21 cellular contexts compared by ENCODE assay signal in genomic region chr7:69742237-69742636, GRCh38.
DNase-seq lines count a peak whose midpoint lies in the region; TF ChIP-seq lines count a peak whose summit lies in the region.
"Had no signal": no experiment of that assay in that cellular context is flagged by ENCODE, and none has a peak within 500 bp of the region (broad histone marks: within the 10 kb centered on the region; RNA-seq: fewer than 3 reads in every experiment).

No MANE protein-coding gene starts in this region.

- peak overlapping the region; percentile 37 for H3K4me3 Mint-ChIP-seq in Caco-2 (ENCODE audit: unreplicated experiment)
- peak overlapping the region; percentile 31 for H3K4me3 Mint-ChIP-seq in endodermal cell
- no peak overlapping the region for H3K4me3 Mint-ChIP-seq in progenitor cell of endocrine pancreas (ENCODE audit: low read depth)
- H3K4me3 Mint-ChIP-seq: B cell; CD4-positive, alpha-beta T cell; CD8-positive, alpha-beta T cell had no signal

- H3K9me3 ChIP-seq in Caco-2 (no peaks in the 10 kb centered on the region), endodermal cell (ENCODE audit: control insufficient read depth, low read length) (no peaks in the 10 kb centered on the region)
- H3K9me3 ChIP-seq: A549 had no signal

- CTCF ChIA-PET in Caco-2 (lab: Charles Lee), result no interaction called here

- H3K4me1 Mint-ChIP-seq in Caco-2 (ENCODE audit: low read depth, unreplicated experiment) (peaks cover 59% of the 10 kb centered on the region), endodermal cell (peaks cover 80% of the 10 kb centered on the region), progenitor cell of endocrine pancreas (ENCODE audit: low read depth) (peaks cover 36% of the 10 kb centered on the region)

- TF ChIP-seq CTCF in Caco-2 (IDR thresholded peaks at IDR 0.05; ENCODE audit: insufficient read depth in 1 of 2, low read depth in 1 of 2, low read length in 1 of 2, severe bottlenecking in 1 of 2, unreplicated experiment in 1 of 2) (no peak), endodermal cell (conservative IDR thresholded peaks at IDR 0.05) (no peak), progenitor cell of endocrine pancreas (IDR thresholded peaks at IDR 0.05; ENCODE audit: unreplicated experiment) (no peak)

- H3K36me3 Mint-ChIP-seq in Caco-2 (ENCODE audit: insufficient read depth, unreplicated experiment), result no peaks in the 10 kb centered on the region
- H3K36me3 Mint-ChIP-seq in endodermal cell (ENCODE audit: low read depth), result no peaks in the 10 kb centered on the region
- no peaks in the 10 kb centered on the region for H3K36me3 Mint-ChIP-seq in progenitor cell of endocrine pancreas (ENCODE audit: insufficient read depth)
- H3K36me3 Mint-ChIP-seq: CD8-positive, alpha-beta T cell had no signal

- H3K9me3 Mint-ChIP-seq in Caco-2 (ENCODE audit: unreplicated experiment), result no peaks in the 10 kb centered on the region
- no peaks in the 10 kb centered on the region for H3K9me3 Mint-ChIP-seq in endodermal cell
- H3K9me3 Mint-ChIP-seq in progenitor cell of endocrine pancreas (ENCODE audit: low read depth), result no peaks in the 10 kb centered on the region
- H3K9me3 Mint-ChIP-seq: CD4-positive, alpha-beta T cell; CD8-positive, alpha-beta T cell had no signal

- H3K4me1 ChIP-seq in Caco-2 (peaks cover 49% of the 10 kb centered on the region), endodermal cell (ENCODE audit: control insufficient read depth, insufficient read depth, low read length) (peaks cover 38% of the 10 kb centered on the region)

- H3K36me3 ChIP-seq in Caco-2 (ENCODE audit: control insufficient read depth, insufficient read depth, low read length), result no peaks in the 10 kb centered on the region
- H3K36me3 ChIP-seq in endodermal cell (ENCODE audit: control insufficient read depth, insufficient read depth, low read length), result no peaks in the 10 kb centered on the region

- DNase-seq in Caco-2 (peak in 1 of 2 experiments; percentile 42), endodermal cell (no peak), progenitor cell of endocrine pancreas (ENCODE audit: low spot score, unreplicated experiment) (no peak), dermis blood vessel endothelial cell (no peak), SW480 (ENCODE audit: low spot score) (no peak)
- DNase-seq: AML-193; CD4-positive, alpha-beta T cell; CD8-positive, alpha-beta T cell; DMS 273 treated with DMSO at 0.1 percent for 48 hours; DMS153; DMS53; DMS79; DND-41; EL; GDM1 had no signal

- intact Hi-C loops in Caco-2 (cut with micrococcal nuclease; ENCODE audit: unreplicated experiment), result loop anchor here (1.0 to 2.0 kb wide), 3 partner anchors 10 to 39 kb away; no protein-coding TSS in a partner anchor

- POLR2A ChIA-PET in Caco-2 (lab: Charles Lee), result no interaction called here

- peak overlapping the region; percentile 29 for H3K27ac Mint-ChIP-seq in Caco-2 (ENCODE audit: unreplicated experiment)
- H3K27ac Mint-ChIP-seq in endodermal cell, result peak overlapping the region; percentile 96
- peak overlapping the region; percentile 15 for H3K27ac Mint-ChIP-seq in progenitor cell of endocrine pancreas
- H3K27ac Mint-ChIP-seq: B cell; CD4-positive, alpha-beta T cell; CD8-positive, alpha-beta T cell had no signal

- 54% methylated on average over 1 of the region's 1 CpG; no CpG with 5 or more reads in 1 of the 2 experiments for WGBS in endodermal cell (ENCODE audit: insufficient coverage in 1 of 2, insufficient read length in 1 of 2), 2 experiments

- H3K27me3 Mint-ChIP-seq in Caco-2 (ENCODE audit: insufficient read depth, unreplicated experiment) (no peaks in the 10 kb centered on the region), endodermal cell (ENCODE audit: insufficient read depth) (no peaks in the 10 kb centered on the region), progenitor cell of endocrine pancreas (peaks cover 3% of the 10 kb centered on the region)
- H3K27me3 Mint-ChIP-seq: B cell; CD4-positive, alpha-beta T cell had no signal

- no peak overlapping the region for H3K9ac ChIP-seq in endodermal cell (ENCODE audit: extremely low read depth, low read length, poor library complexity, severe bottlenecking)
- H3K9ac ChIP-seq: BLaER1 treated with 17β-estradiol and CSF1 and Interleukin-3, amounts not matched to agents 10 nM and 100 nM had no signal

- no peak overlapping the region for H3K4me3 ChIP-seq in Caco-2 (ENCODE audit: low read depth, low read length)
- peak overlapping the region; percentile 50 for H3K4me3 ChIP-seq in endodermal cell (ENCODE audit: low read length)
- H3K4me3 ChIP-seq: A549; BLaER1 treated with 17β-estradiol and CSF1 and Interleukin-3, amounts not matched to agents 10 nM and 100 nM; GM12878 had no signal

- BruUV-seq in Caco-2 (replicated peaks; lab: Mats Ljungman, UMichigan), result no TSS peak

- H3K27me3 ChIP-seq in Caco-2 (replicated peaks; ENCODE audit: control insufficient read depth, insufficient read depth, low read length) (no peaks in the 10 kb centered on the region), endodermal cell (ENCODE audit: control insufficient read depth, insufficient read depth, low read length, poor library complexity, severe bottlenecking) (no peaks in the 10 kb centered on the region)
- H3K27me3 ChIP-seq: BLaER1 treated with 17β-estradiol and CSF1 and Interleukin-3, amounts not matched to agents 10 nM and 100 nM had no signal

- H3K27ac ChIP-seq in endodermal cell (ENCODE audit: low read depth, low read length), result no peak overlapping the region
- H3K27ac ChIP-seq: 22Rv1, A549, C4-2B had no signal

Comparison
In these comparisons a context has a peak if more than half of its experiments do, and no peak if none do; other contexts are left out.
1. H3K27ac Mint-ChIP-seq: peak in every context shown above with its lines; median percentile 96 in endodermal cell; 29 in Caco-2; 15 in progenitor cell of endocrine pancreas.